Comparison of ENCODE assay signal across 8 cellular contexts in the genomic region with DNA sequence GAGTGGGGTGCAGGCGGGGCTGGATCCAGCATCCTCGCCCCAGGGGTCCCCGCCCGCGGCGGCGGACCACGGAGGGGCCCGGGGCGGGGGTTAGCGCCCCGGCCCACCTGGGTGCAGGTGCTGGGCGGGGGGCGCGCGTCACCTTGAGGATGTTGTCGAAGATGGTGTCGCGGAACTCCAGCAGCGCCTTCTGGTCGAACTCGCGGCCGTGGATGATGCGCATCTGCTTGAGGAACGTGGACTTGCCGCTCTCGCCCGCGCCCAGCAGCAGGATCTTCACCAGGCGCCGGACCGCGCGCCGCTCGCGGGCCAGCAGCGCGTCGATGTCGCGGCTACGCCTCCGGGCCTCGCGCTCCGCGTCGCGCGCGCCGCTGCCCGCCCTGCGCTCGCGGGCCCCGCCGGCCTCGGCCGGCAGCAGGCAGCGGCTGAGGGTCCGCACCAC. TPM values are rescaled to one million over a fixed set of nuclear protein-coding genes. Genes with fewer than 3 reads are reported as not detected.
DNase-seq lines count a peak whose midpoint lies in the region; ATAC-seq, FAIRE-seq and TF ChIP-seq lines count a peak whose summit lies in the region.

No MANE protein-coding gene starts in this region.

- H3K9ac ChIP-seq in BLaER1 (peak overlapping the region; percentile 91), PC-3 (ENCODE audit: low read length) (peak overlapping the region; percentile 68), iPS-20b (ENCODE audit: low read depth, low read length) (peak overlapping the region; percentile 58; the same call in 1 of the 2 replicates)

- H3K27ac ChIP-seq in BLaER1 (peak overlapping the region; percentile 90), PC-3 (ENCODE audit: low read length) (no peak overlapping the region), iPS-20b (ENCODE audit: low read length) (no peak overlapping the region), spleen (peak overlapping the region in 6 of 8 donors; percentile 64 to 89 (median 76))

- peak; percentile 77 for DNase-seq in H54 (ENCODE audit: insufficient read length, low spot score)
- DNase-seq in PC-3: no peak
- DNase-seq in astrocyte of the cerebellum (ENCODE audit: low read depth): no peak
- peak; percentile 91 for DNase-seq in spleen
- no peak for DNase-seq in AG20443 (ENCODE audit: low spot score)

- H3K9me3 ChIP-seq in BLaER1 (peaks cover 9% of the 10 kb centered on the region; the same call in 1 of the 2 replicates), PC-3 (ENCODE audit: low read length) (no peaks in the 10 kb centered on the region), iPS-20b (ENCODE audit: insufficient read depth, low read depth, low read length) (no peaks in the 10 kb centered on the region), spleen (no peaks in the 10 kb centered on the region)

- no peak overlapping the region for H2AFZ ChIP-seq in PC-3 (ENCODE audit: low read length)

- H3K4me3 ChIP-seq in BLaER1: peak overlapping the region; percentile 91
- H3K4me3 ChIP-seq in PC-3 (ENCODE audit: low read length): peak overlapping the region; percentile 77
- peak overlapping the region; percentile 66 for H3K4me3 ChIP-seq in astrocyte of the cerebellum (ENCODE audit: low read depth, low read length)
- peak overlapping the region; percentile 66 for H3K4me3 ChIP-seq in iPS-20b (ENCODE audit: low read length)
- peak overlapping the region; percentile 49 to 85 (median 62) for H3K4me3 ChIP-seq in spleen

- no peak for FAIRE-seq in H54 (lab: Jason Lieb, UNC)

- no TSS peak for BruUV-seq in PC-3 (replicated peaks; lab: Mats Ljungman, UMichigan)

- H3K36me3 ChIP-seq in BLaER1 (peaks cover 46% of the 10 kb centered on the region), PC-3 (ENCODE audit: low read depth, low read length) (no peaks in the 10 kb centered on the region), iPS-20b (ENCODE audit: insufficient read depth, low read depth, low read length) (peaks cover 36% of the 10 kb centered on the region), spleen (peaks cover 0 to 15% (median 0%) of the 10 kb centered on the region in 6 donors)

- H3F3A ChIP-seq in PC-3 (ENCODE audit: low read length, unreplicated experiment): no peaks in the 10 kb centered on the region

- in situ Hi-C loops in astrocyte of the cerebellum (cut with HindIII; ENCODE audit: low sequenced_read_pairs): no loop called here

- intact Hi-C loops in PC-3 (cut with micrococcal nuclease) (loop anchor here (1.0 to 5.0 kb wide), 3 partner anchors 23 to 122 kb away; no protein-coding TSS in a partner anchor), spleen (cut with DNase I; ENCODE audit: low total_unique reads) (no loop called here)

- POLR2A ChIA-PET in PC-3 (lab: Charles Lee; ENCODE audit: unreplicated experiment): no interaction called here

- H4K20me1 ChIP-seq in BLaER1: peaks cover 42% of the 10 kb centered on the region
- H4K20me1 ChIP-seq in PC-3 (ENCODE audit: low read length): no peaks in the 10 kb centered on the region

- H3K4me2 ChIP-seq in BLaER1: peak overlapping the region; percentile 97
- peak overlapping the region; percentile 87 for H3K4me2 ChIP-seq in PC-3 (ENCODE audit: low read length)

- H3K79me2 ChIP-seq in PC-3 (ENCODE audit: low read length): peaks cover 51% of the 10 kb centered on the region

- peak; percentile 31; the same call in 1 of the 2 replicates for ATAC-seq in PC-3
- ATAC-seq in GM18909 (IDR thresholded peaks at IDR 0.05; ENCODE audit: poor library complexity, unreplicated experiment): no peak

- no peak for TF ChIP-seq CTCF in PC-3 (conservative IDR thresholded peaks at IDR 0.05; ENCODE audit: low read depth, low read length)
- no peak for TF ChIP-seq CTCF in astrocyte of the cerebellum (IDR thresholded peaks at IDR 0.05; ENCODE audit: low read depth, low read length, missing control alignments)
- no peak for TF ChIP-seq CTCF in spleen (IDR thresholded peaks at IDR 0.05 in 8 of 11, conservative IDR thresholded peaks at IDR 0.05 in 3 of 11)

- no peaks in the 10 kb centered on the region for H3K9me2 ChIP-seq in PC-3 (replicated peaks; ENCODE audit: low read length)

- H3K27me3 ChIP-seq in BLaER1 (no peaks in the 10 kb centered on the region), PC-3 (ENCODE audit: low read length) (no peaks in the 10 kb centered on the region), iPS-20b (ENCODE audit: insufficient read depth, low read length) (no peaks in the 10 kb centered on the region), spleen (replicated peaks in 1 of 7) (no peaks in the 10 kb centered on the region)

- CTCF ChIA-PET in PC-3 (lab: Charles Lee): no interaction called here

- no peak for TF ChIP-seq POLR2A in H54 (IDR thresholded peaks at IDR 0.05; ENCODE audit: low read depth, low read length)
- no peak for TF ChIP-seq POLR2A in spleen (IDR thresholded peaks at IDR 0.05)

- 0 to 1% (median 0%) methylated on average over 9 to 64 of the region's 64 CpGs for WGBS in spleen, 5 donors

- peaks cover 52% of the 10 kb centered on the region for H3K4me1 ChIP-seq in BLaER1
- H3K4me1 ChIP-seq in PC-3 (ENCODE audit: insufficient read depth, low read length): peaks cover 18% of the 10 kb centered on the region
- peaks cover 10% of the 10 kb centered on the region; the same call in 1 of the 2 replicates for H3K4me1 ChIP-seq in iPS-20b (ENCODE audit: insufficient read depth, low read length)
- H3K4me1 ChIP-seq in spleen: peaks cover 15 to 58% (median 49%) of the 10 kb centered on the region in 6 donors

RNA-seq across cellular contexts. Expression of a gene that starts 0.4 kb away (rescaled TPM):
- 15.0 and 26.8 TPM in 2 replicates for total RNA-seq in PC-3 (2014; rRNA removed)
- 10 to 100 TPM; 31.7 to 64.2 (median 39.6) TPM for total RNA-seq in spleen
- 10 to 100 TPM; 12.3 to 25.2 (median 12.8) TPM for polyA plus RNA-seq in spleen

Comparison
In these comparisons a context has a peak if more than half of its experiments do, and no peak if none do; other contexts are left out.
1. H3K27ac ChIP-seq: peak in BLaER1 (single experiment) and spleen (6 of 8); none in PC-3 (single experiment) and iPS-20b (single experiment).
2. DNase-seq: peak in H54 (single experiment) and spleen (single experiment); none in PC-3 (single experiment), astrocyte of the cerebellum (single experiment) and AG20443 (single experiment).
3. Peak in every context shown above with its lines, with median percentiles within 50 percentile points of each other: H3K4me3 ChIP-seq and H3K9ac ChIP-seq.